9 cellular contexts compared by ENCODE assay signal in the genomic region with DNA sequence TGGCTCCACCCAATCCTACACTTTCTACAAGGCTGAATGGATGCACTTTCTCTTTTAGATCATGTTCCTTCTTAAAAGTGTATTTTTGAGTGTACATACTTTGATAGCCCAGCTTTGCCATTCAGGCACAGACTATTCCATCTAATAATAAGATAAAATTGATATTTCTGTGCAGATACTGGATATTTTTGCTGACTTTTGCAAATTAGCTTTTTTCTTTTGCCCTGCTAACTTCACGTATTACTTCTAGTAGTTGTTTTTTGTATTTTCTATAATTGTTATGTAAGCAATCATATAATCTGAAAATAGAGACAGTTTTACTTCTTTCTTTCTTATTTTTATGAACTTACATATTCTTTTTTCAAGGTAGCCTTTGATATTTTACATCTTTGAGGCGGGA. TPM values are rescaled to one million over a fixed set of nuclear protein-coding genes. Genes with fewer than 3 reads are reported as not detected.
"Had no signal": no experiment of that assay in that cellular context is flagged by ENCODE, and none has a peak within 500 bp of the region (broad histone marks: within the 10 kb centered on the region; RNA-seq: fewer than 3 reads in every experiment).

No MANE protein-coding gene starts in this region.

- FAIRE-seq: HTR-8/SVneo had no signal

- H2AFZ ChIP-seq: GM23338 had no signal

- H3K4me1 ChIP-seq: HAP-1 had no signal

- H3K27ac ChIP-seq: KMS-11 had no signal

- H3K4me2 ChIP-seq: GM23338, KMS-11 had no signal

- H3K9me3 ChIP-seq: HAP-1 had no signal

- H3K9ac ChIP-seq: KMS-11 had no signal

- DNase-seq: H7, Karpas-422, KBM-7 had no signal

- H3K4me3 ChIP-seq: GM23338, HAP-1 had no signal

- H3K36me3 ChIP-seq: HAP-1 had no signal

- ATAC-seq: GM23338 had no signal

RNA-seq across cellular contexts. Expression of gene GYPA, which starts 13.5 kb away (rescaled TPM):
- total RNA-seq: GM23338, H4, H7, HT-29 had no signal
- polyA plus RNA-seq: GM23338 had no signal
